In the genomic region with DNA sequence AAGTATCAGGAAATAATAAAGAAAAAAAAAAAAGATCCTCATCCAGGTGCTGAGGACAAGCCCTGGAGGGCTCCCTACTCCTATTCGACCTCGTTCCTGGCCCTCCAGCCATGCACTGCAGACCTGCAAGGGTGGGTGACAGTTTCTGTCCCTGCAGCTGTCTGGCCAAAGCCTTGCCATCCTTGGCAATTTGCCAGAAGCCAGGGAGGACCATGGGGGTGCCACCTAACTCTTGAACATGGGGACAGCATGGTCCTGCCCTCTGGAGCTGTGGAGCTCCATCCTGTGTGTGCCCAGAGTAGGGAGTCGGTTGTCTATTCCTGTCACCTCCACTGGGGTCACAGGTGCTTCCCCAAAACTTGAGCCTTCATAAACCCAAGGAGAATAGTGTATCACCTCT, we compare ENCODE assay signal across 1 cellular context.
TF ChIP-seq lines count a peak whose summit lies in the region.

No MANE protein-coding gene starts in this region.

TF ChIP-seq in SK-N-SH, 30 proteins besides CTCF, POLR2A, EP300 and RAD21 (continued from another document):
- TF ChIP-seq MEF2A (IDR thresholded peaks at IDR 0.05; ENCODE audit: borderline replicate concordance, low read depth) = no peak
- no peak for TF ChIP-seq FOSL2 (IDR thresholded peaks at IDR 0.05; ENCODE audit: borderline replicate concordance, low read depth)
- TF ChIP-seq SIN3A (IDR thresholded peaks at IDR 0.05; ENCODE audit: borderline replicate concordance, low read depth, low read length) = no peak
- TF ChIP-seq ELF1 (IDR thresholded peaks at IDR 0.05) = no peak
- no peak for TF ChIP-seq EZH2phosphoT487 (IDR thresholded peaks at IDR 0.05; ENCODE audit: borderline replicate concordance, low read depth)
